In the genomic region with DNA sequence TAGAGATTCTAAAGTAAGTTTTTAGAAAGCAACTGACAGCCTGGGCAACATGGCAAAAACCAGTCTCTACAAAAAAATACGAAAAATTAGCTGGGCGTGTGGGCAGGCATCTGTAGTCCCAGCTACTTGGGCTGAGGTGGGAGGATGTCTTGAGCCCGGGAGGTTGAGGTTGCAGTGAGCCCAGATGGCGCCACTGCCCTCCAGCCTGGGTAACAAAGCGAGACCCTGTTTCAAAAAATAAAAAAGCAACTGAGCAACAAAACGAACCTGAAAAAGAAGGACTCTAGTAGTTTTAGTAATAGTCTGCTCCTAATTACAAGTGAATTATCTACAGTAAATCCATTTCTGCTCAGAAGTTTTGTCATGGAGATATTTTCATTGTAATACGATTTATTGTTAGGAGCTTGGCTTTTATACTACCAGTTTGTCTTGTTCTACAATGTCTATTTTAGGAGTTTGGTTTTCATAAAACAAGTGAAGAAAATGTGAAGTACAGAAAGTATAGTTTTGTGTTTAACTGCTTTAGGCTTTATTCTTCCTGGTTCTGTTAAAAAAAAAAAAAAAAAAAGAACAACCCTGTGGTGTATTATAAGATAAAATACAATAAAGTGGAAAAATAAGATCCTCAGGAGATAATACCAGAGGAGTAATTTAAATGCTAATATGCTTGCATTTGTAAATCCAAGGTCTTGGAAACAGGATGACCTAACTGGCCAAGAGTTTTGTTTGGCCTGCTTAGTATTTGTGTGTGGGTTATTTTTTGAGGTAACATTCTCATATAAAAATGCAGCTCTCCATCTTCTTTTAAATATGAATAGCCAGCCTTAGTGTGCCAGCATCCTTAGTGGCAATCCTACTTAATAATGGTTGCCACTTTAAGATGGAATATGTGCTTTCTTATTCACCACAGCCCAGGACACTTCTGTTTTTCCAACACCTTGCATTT, we compare ENCODE assay signal across 10 cellular contexts. TPM values are rescaled to one million over a fixed set of nuclear protein-coding genes. Genes with fewer than 3 reads are reported as not detected.
DNase-seq lines count a peak whose midpoint lies in the region; ATAC-seq and TF ChIP-seq lines count a peak whose summit lies in the region.
"Had no signal": no experiment of that assay in that cellular context is flagged by ENCODE, and none has a peak within 500 bp of the region (broad histone marks: within the 10 kb centered on the region; RNA-seq: fewer than 3 reads in every experiment).

No MANE protein-coding gene starts in this region.

- H3K9me3 Mint-ChIP-seq in activated CD4-positive, alpha-beta T cell treated with anti-CD3 and anti-CD28 coated beads, Interleukin-2, amount 10 ng/mL, durations not matched to agents 24 days and 14 days: no peaks in the 10 kb centered on the region
- no peaks in the 10 kb centered on the region for H3K9me3 Mint-ChIP-seq in chondrocyte (ENCODE audit: low read depth)
- H3K9me3 Mint-ChIP-seq in osteocyte (ENCODE audit: unreplicated experiment): no peaks in the 10 kb centered on the region

- 57 to 69% methylated on average over 7 of the region's 7 CpGs for WGBS in transverse colon (ENCODE audit: low coverage in 1 of 2), 2 donors

- H3K27me3 Mint-ChIP-seq in activated CD4-positive, alpha-beta T cell treated with anti-CD3 and anti-CD28 coated beads, Interleukin-2, amount 10 ng/mL, durations not matched to agents 24 days and 14 days: no peaks in the 10 kb centered on the region
- no peaks in the 10 kb centered on the region for H3K27me3 Mint-ChIP-seq in chondrocyte (ENCODE audit: low read depth)
- H3K27me3 Mint-ChIP-seq in osteocyte (ENCODE audit: unreplicated experiment): no peaks in the 10 kb centered on the region

- no peak for TF ChIP-seq EP300 in transverse colon (IDR thresholded peaks at IDR 0.05; ENCODE audit: low read depth)

- H3K4me1 ChIP-seq in transverse colon: peaks cover 6 to 29% (median 13%) of the 10 kb centered on the region in 4 donors

- no peaks in the 10 kb centered on the region for H3K9me3 ChIP-seq in transverse colon

- TF ChIP-seq POLR2A in transverse colon (IDR thresholded peaks at IDR 0.05): no peak

- H3K36me3 ChIP-seq in transverse colon: peaks cover 0 to 9% (median 2%) of the 10 kb centered on the region in 4 donors

- H3K4me3 ChIP-seq in transverse colon: no peak overlapping the region

- intact Hi-C loops in activated CD4-positive, alpha-beta T cell treated with anti-CD3 and anti-CD28 coated beads, Interleukin-2, amount 10 ng/mL, durations not matched to agents 24 days and 14 days (cut with micrococcal nuclease): loop anchor here (5.0 kb wide), 1 partner anchor 409 kb away; the partner anchor contains the start of gene FRMD6
- intact Hi-C loops in transverse colon (cut with DNase I; ENCODE audit: low total_unique reads): no loop called here

- no peak overlapping the region for H3K27ac ChIP-seq in transverse colon

- H3K27me3 ChIP-seq in transverse colon: no peaks in the 10 kb centered on the region

- DNase-seq in activated CD4-positive, alpha-beta T cell treated with anti-CD3 and anti-CD28 coated beads, Interleukin-2, amount 10 ng/mL, durations not matched to agents 24 days and 14 days: no peak
- no peak for DNase-seq in activated CD4-positive, alpha-beta T cell treated with anti-CD3 and anti-CD28 coated beads for 1 hour
- DNase-seq in NCI-H2227 (lab: John Stamatoyannopoulos, UW; ENCODE audit: unreplicated experiment) (peak; percentile 14), chondrocyte (ENCODE audit: low spot score) (no peak), osteocyte (ENCODE audit: extremely low spot score, unreplicated experiment) (no peak), transverse colon (no peak), putamen (ENCODE audit: low spot score) (no peak)
- DNase-seq: NK-92 treated with Interleukin-12 subunit alpha and Interleukin-12 subunit beta, amount 100 ng/mL, for 24 hours; stimulated activated CD4-positive, alpha-beta T cell treated with anti-CD3 and anti-CD28 coated beads, Interleukin-4, amount 100 ng/mL, for 4 hours had no signal

- no peak overlapping the region for H3K27ac Mint-ChIP-seq in activated CD4-positive, alpha-beta T cell treated with anti-CD3 and anti-CD28 coated beads, Interleukin-2, amount 10 ng/mL, durations not matched to agents 24 days and 14 days
- H3K27ac Mint-ChIP-seq in chondrocyte (ENCODE audit: unreplicated experiment) (peak overlapping the region; percentile 23), osteocyte (ENCODE audit: unreplicated experiment) (peak overlapping the region; percentile 21)

- in situ Hi-C loops in transverse colon (cut with MboI; ENCODE audit: low pct_ligation_motif_present in 1 of 4, low pct_unique_long_range_greater_than_20kb in 1 of 4, low sequenced_read_pairs in 3 of 4): loop anchor here in 1 of 4 donors (25.0 kb wide), 1 partner anchor 281 kb away; no protein-coding TSS in a partner anchor

- no peak for ATAC-seq in HG03457 (IDR thresholded peaks at IDR 0.05; ENCODE audit: unreplicated experiment)

- peaks cover 44% of the 10 kb centered on the region for H3K4me1 Mint-ChIP-seq in activated CD4-positive, alpha-beta T cell treated with anti-CD3 and anti-CD28 coated beads, Interleukin-2, amount 10 ng/mL, durations not matched to agents 24 days and 14 days
- peaks cover 3% of the 10 kb centered on the region for H3K4me1 Mint-ChIP-seq in chondrocyte (ENCODE audit: low read depth)
- peaks cover 20% of the 10 kb centered on the region for H3K4me1 Mint-ChIP-seq in osteocyte (ENCODE audit: unreplicated experiment)

- peaks cover 24% of the 10 kb centered on the region for H3K36me3 Mint-ChIP-seq in activated CD4-positive, alpha-beta T cell treated with anti-CD3 and anti-CD28 coated beads, Interleukin-2, amount 10 ng/mL, durations not matched to agents 24 days and 14 days (ENCODE audit: low read depth)
- peaks cover 5% of the 10 kb centered on the region for H3K36me3 Mint-ChIP-seq in chondrocyte (ENCODE audit: low read depth)
- H3K36me3 Mint-ChIP-seq in osteocyte (ENCODE audit: unreplicated experiment): peaks cover 16% of the 10 kb centered on the region

- TF ChIP-seq CTCF in chondrocyte (IDR thresholded peaks at IDR 0.05) (no peak), osteocyte (IDR thresholded peaks at IDR 0.05) (no peak), transverse colon (IDR thresholded peaks at IDR 0.05) (no peak)

- peak overlapping the region; percentile 69 for H3K4me3 Mint-ChIP-seq in activated CD4-positive, alpha-beta T cell treated with anti-CD3 and anti-CD28 coated beads, Interleukin-2, amount 10 ng/mL, durations not matched to agents 24 days and 14 days
- peak overlapping the region; percentile 8 for H3K4me3 Mint-ChIP-seq in chondrocyte (ENCODE audit: unreplicated experiment)
- peak overlapping the region; percentile 16 for H3K4me3 Mint-ChIP-seq in osteocyte (ENCODE audit: unreplicated experiment)

RNA-seq across cellular contexts. Expression of gene TMX1, which starts 2.8 kb away (rescaled TPM):
- total RNA-seq in activated CD4-positive, alpha-beta T cell treated with anti-CD3 and anti-CD28 coated beads, Interleukin-2, amount 10 ng/mL, durations not matched to agents 24 days and 14 days: 53.1 and 53.6 TPM in 2 replicates
- 34.1 to 39.7 TPM (median 35.4 TPM) in 3 replicates for total RNA-seq in chondrocyte
- 29.8 and 29.9 TPM in 2 replicates for total RNA-seq in osteocyte
- total RNA-seq in transverse colon: 10 to 100 TPM in 3 of 4 donors, 1 to 10 TPM in 1; 8.0 to 44.5 (median 35.1) TPM

Comparison
In these comparisons a context has a peak if more than half of its experiments do, and no peak if none do; other contexts are left out.
1. H3K4me3 Mint-ChIP-seq: peak in every context shown above with its lines; median percentile 69 in activated CD4-positive, alpha-beta T cell treated with anti-CD3 and anti-CD28 coated beads, Interleukin-2, amount 10 ng/mL, durations not matched to agents 24 days and 14 days; 16 in osteocyte; 8 in chondrocyte.